Comparison of ENCODE assay signal across 8 cellular contexts in the genomic region with DNA sequence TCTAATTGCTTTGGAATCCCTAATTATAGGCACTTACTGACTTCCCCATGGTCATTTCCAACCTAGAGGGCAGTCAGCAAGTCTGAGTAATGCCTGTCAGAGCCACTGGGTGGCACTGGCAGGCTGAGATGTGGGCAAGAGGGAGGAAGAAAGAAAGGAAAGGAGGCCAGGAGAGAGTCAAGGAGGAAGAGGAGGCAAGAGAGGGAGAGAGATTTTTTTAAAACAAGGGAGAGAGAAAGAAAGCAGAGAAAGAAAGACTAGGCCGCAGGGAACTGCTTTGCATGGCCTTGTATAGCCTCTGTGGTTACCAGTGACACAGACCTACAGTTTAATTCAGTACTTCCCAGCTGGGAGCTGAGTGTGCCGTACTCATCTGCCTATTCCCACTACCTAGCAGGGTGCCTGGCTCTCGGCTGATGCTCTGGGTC.
DNase-seq lines count a peak whose midpoint lies in the region; ATAC-seq and TF ChIP-seq lines count a peak whose summit lies in the region.

No MANE protein-coding gene starts in this region.

- DNase-seq in AG09319 (ENCODE audit: extremely low read depth, low read depth) (no peak), PC-9 (peak in 1 of 2 experiments; percentile 45), germinal center (ENCODE audit: low spot score) (peak; percentile 44), ovary (peak; percentile 26 to 71 (median 55)), epidermal melanocyte (ENCODE audit: insufficient read length, low spot score) (no peak)
- peak; percentile 80 for DNase-seq in activated effector memory CD4-positive, alpha-beta T cell treated with anti-CD3 and anti-CD28 coated beads, Interleukin-2, amount 50 U/mL, for 16 hours

- H3F3A ChIP-seq in PC-9 (ENCODE audit: insufficient read depth, low read depth), result no peaks in the 10 kb centered on the region

- H3K36me3 ChIP-seq in PC-9 (ENCODE audit: low read depth) (no peaks in the 10 kb centered on the region), ovary (no peaks in the 10 kb centered on the region)

- H3K9me2 ChIP-seq in PC-9 (ENCODE audit: insufficient read depth), result no peaks in the 10 kb centered on the region

- no peak overlapping the region for H3K27ac ChIP-seq in PC-9
- no peak overlapping the region for H3K27ac ChIP-seq in ovary

- H3K4me3 ChIP-seq in PC-9, result no peak overlapping the region
- no peak overlapping the region for H3K4me3 ChIP-seq in ovary

- WGBS in ovary, 3 donors, result 49 to 58% (median 56%) methylated on average over 3 of the region's 3 CpGs

- BruUV-seq in PC-9 (replicated peaks; lab: Mats Ljungman, UMichigan), result no TSS peak

- H3K27me3 ChIP-seq in PC-9 (ENCODE audit: insufficient read depth, low read depth), result no peaks in the 10 kb centered on the region
- no peaks in the 10 kb centered on the region for H3K27me3 ChIP-seq in ovary

- H3K9me3 ChIP-seq in PC-9 (ENCODE audit: insufficient read depth, low read depth) (no peaks in the 10 kb centered on the region), ovary (no peaks in the 10 kb centered on the region)

- POLR2A ChIA-PET in PC-9 (lab: Charles Lee; ENCODE audit: unreplicated experiment), result no interaction called here

- TF ChIP-seq CTCF in AG09319 (IDR thresholded peaks at IDR 0.05; ENCODE audit: low read depth, low read length) (peak; percentile 96), PC-9 (conservative IDR thresholded peaks at IDR 0.05) (peak; percentile 97), ovary (IDR thresholded peaks at IDR 0.05) (peak; percentile 50 to 72 (median 65))

- no peak overlapping the region for H3K4me2 ChIP-seq in PC-9

- TF ChIP-seq EP300 in ovary (IDR thresholded peaks at IDR 0.05), result no peak

- H3K79me2 ChIP-seq in PC-9 (ENCODE audit: low read depth), result no peaks in the 10 kb centered on the region

- no peaks in the 10 kb centered on the region for H4K20me1 ChIP-seq in PC-9 (ENCODE audit: insufficient read depth)

- CTCF ChIA-PET in PC-9 (lab: Charles Lee), result interaction anchor here (0.7 kb wide), 1 partner anchor 27 kb away, joined by 7 read pairs; no protein-coding TSS in a partner anchor

- no peak for TF ChIP-seq POLR2A in ovary (IDR thresholded peaks at IDR 0.05)

- H3K4me1 ChIP-seq in PC-9 (replicated peaks; ENCODE audit: insufficient read depth) (no peaks in the 10 kb centered on the region), ovary (ENCODE audit: insufficient read depth) (no peaks in the 10 kb centered on the region)

- intact Hi-C loops in PC-9 (cut with micrococcal nuclease; ENCODE audit: unreplicated experiment), result loop anchor here (1.0 to 10.0 kb wide), 4 partner anchors 221 to 1171 kb away; a partner anchor contains a TSS
- intact Hi-C loops in ovary (cut with DNase I), result loop anchor here in 2 of 4 donors (5.0 to 10.0 kb wide), 3 partner anchors 491 to 563 kb away; no protein-coding TSS in a partner anchor

- ATAC-seq in GM18511 (IDR thresholded peaks at IDR 0.05; ENCODE audit: unreplicated experiment), result peak; percentile 81
- peak; percentile 64 for ATAC-seq in HG03064 (IDR thresholded peaks at IDR 0.05; ENCODE audit: low read depth, unreplicated experiment)

- no peak overlapping the region for H2AFZ ChIP-seq in PC-9

Comparison
In these comparisons a context has a peak if more than half of its experiments do, and no peak if none do; other contexts are left out.
1. DNase-seq: peak in activated effector memory CD4-positive, alpha-beta T cell treated with anti-CD3 and anti-CD28 coated beads, Interleukin-2, amount 50 U/mL, for 16 hours (single experiment), germinal center (single experiment) and ovary (5 of 5); none in AG09319 (single experiment) and epidermal melanocyte (single experiment).
2. Peak in every context shown above with its lines, with median percentiles within 50 percentile points of each other: CTCF ChIP-seq.